In genomic region chr20:23080521-23080920, GRCh38 we compare ENCODE assay signal across 1 cellular context.
TF ChIP-seq lines count a peak whose summit lies in the region.

No MANE protein-coding gene starts in this region.

TF ChIP-seq in endothelial cell of umbilical vein, 7 proteins besides CTCF, POLR2A, EP300 and RAD21 (continued from another document):
- no peak for TF ChIP-seq JUN (IDR thresholded peaks at IDR 0.05; ENCODE audit: borderline replicate concordance, insufficient read depth, insufficient read length, low read depth)
